Comparison of ENCODE assay signal across 28 cellular contexts in genomic region chr12:27467641-27468040, GRCh38. TPM values are rescaled to one million over a fixed set of nuclear protein-coding genes. Genes with fewer than 3 reads are reported as not detected.
DNase-seq lines count a peak whose midpoint lies in the region; ATAC-seq lines count a peak whose summit lies in the region.
"Had no signal": no experiment of that assay in that cellular context is flagged by ENCODE, and none has a peak within 500 bp of the region (broad histone marks: within the 10 kb centered on the region; RNA-seq: fewer than 3 reads in every experiment).

No MANE protein-coding gene starts in this region.

- H3K27ac Mint-ChIP-seq in activated CD4-positive, alpha-beta T cell treated with anti-CD3 and anti-CD28 coated beads, Interleukin-2, amount 10 ng/mL, durations not matched to agents 24 days and 14 days = no peak overlapping the region
- H3K27ac Mint-ChIP-seq in activated CD4-positive, alpha-beta T cell treated with anti-CD3 and anti-CD28 coated beads, Interleukin-2, amount 10 ng/mL, durations not matched to agents 7 days and 5 days = no peak overlapping the region
- no peak overlapping the region for H3K27ac Mint-ChIP-seq in activated CD8-positive, alpha-beta T cell treated with anti-CD3 and anti-CD28 coated beads, Interleukin-2, amount 10 ng/mL, durations not matched to agents 7 days and 5 days
- H3K27ac Mint-ChIP-seq: activated naive CD4-positive, alpha-beta T cell treated with anti-CD3 and anti-CD28 coated beads for 36 hours; activated T-helper 1 cell treated with anti-CD3 and anti-CD28 coated beads, Interleukin-12 subunit alpha, Interleukin-12 subunit beta, Interleukin-2, Interleukin-4 antibody, amounts not matched to agents 30 ng/mL and 10 ng/mL and 1 ng/mL, durations not matched to agents 14 hours and 24 hours and 36 hours; CD4-positive, alpha-beta memory T cell had no signal

- peak; percentile 60 for ATAC-seq in GM21786 (IDR thresholded peaks at IDR 0.05; ENCODE audit: unreplicated experiment)
- ATAC-seq in HG03469 (IDR thresholded peaks at IDR 0.05; ENCODE audit: unreplicated experiment) = peak; percentile 61
- no peak for ATAC-seq in GM21526 (IDR thresholded peaks at IDR 0.05; ENCODE audit: low FRiP score, unreplicated experiment)
- ATAC-seq in activated CD8-positive, alpha-beta T cell treated with anti-CD3 and anti-CD28 coated beads, Interleukin-2, amount 10 ng/mL, durations not matched to agents 7 days and 5 days = no peak
- ATAC-seq: HepG2, left lobe of liver, psoas muscle had no signal

- CTCF ChIA-PET in activated CD4-positive, alpha-beta T cell treated with anti-CD3 and anti-CD28 coated beads, Interleukin-2, amount 10 ng/mL, durations not matched to agents 7 days and 5 days (lab: Charles Lee) = no interaction called here
- CTCF ChIA-PET in activated CD8-positive, alpha-beta T cell treated with anti-CD3 and anti-CD28 coated beads, Interleukin-2, amount 10 ng/mL, durations not matched to agents 7 days and 5 days (lab: Charles Lee) = interaction anchor here (0.8 kb wide), 1 partner anchor 30 kb away, joined by 3 read pairs; no protein-coding TSS in a partner anchor

- POLR2A ChIA-PET in activated CD4-positive, alpha-beta T cell treated with anti-CD3 and anti-CD28 coated beads, Interleukin-2, amount 10 ng/mL, durations not matched to agents 7 days and 5 days (lab: Charles Lee) = no interaction called here
- POLR2A ChIA-PET in activated CD8-positive, alpha-beta T cell treated with anti-CD3 and anti-CD28 coated beads, Interleukin-2, amount 10 ng/mL, durations not matched to agents 7 days and 5 days (lab: Charles Lee) = no interaction called here

- intact Hi-C loops in activated CD4-positive, alpha-beta T cell treated with anti-CD3 and anti-CD28 coated beads, Interleukin-2, amount 10 ng/mL, durations not matched to agents 24 days and 14 days (cut with micrococcal nuclease) = no loop called here

- peaks cover 10% of the 10 kb centered on the region for H3K9me3 Mint-ChIP-seq in activated CD4-positive, alpha-beta T cell treated with anti-CD3 and anti-CD28 coated beads, Interleukin-2, amount 10 ng/mL, durations not matched to agents 24 days and 14 days
- H3K9me3 Mint-ChIP-seq in activated CD4-positive, alpha-beta T cell treated with anti-CD3 and anti-CD28 coated beads, Interleukin-2, amount 10 ng/mL, durations not matched to agents 7 days and 5 days = peaks cover 4% of the 10 kb centered on the region
- peaks cover 10% of the 10 kb centered on the region for H3K9me3 Mint-ChIP-seq in activated CD8-positive, alpha-beta T cell treated with anti-CD3 and anti-CD28 coated beads, Interleukin-2, amount 10 ng/mL, durations not matched to agents 7 days and 5 days (ENCODE audit: insufficient read depth)
- H3K9me3 Mint-ChIP-seq: activated naive CD4-positive, alpha-beta T cell treated with anti-CD3 and anti-CD28 coated beads for 36 hours; CD4-positive, alpha-beta memory T cell had no signal

- peaks cover 51% of the 10 kb centered on the region for H3K4me1 Mint-ChIP-seq in activated CD4-positive, alpha-beta T cell treated with anti-CD3 and anti-CD28 coated beads, Interleukin-2, amount 10 ng/mL, durations not matched to agents 24 days and 14 days
- H3K4me1 Mint-ChIP-seq in activated CD4-positive, alpha-beta T cell treated with anti-CD3 and anti-CD28 coated beads, Interleukin-2, amount 10 ng/mL, durations not matched to agents 7 days and 5 days = peaks cover 51% of the 10 kb centered on the region
- H3K4me1 Mint-ChIP-seq in activated CD8-positive, alpha-beta T cell treated with anti-CD3 and anti-CD28 coated beads, Interleukin-2, amount 10 ng/mL, durations not matched to agents 7 days and 5 days (ENCODE audit: low read depth) = peaks cover 78% of the 10 kb centered on the region

- no peak overlapping the region for H3K4me3 Mint-ChIP-seq in activated CD4-positive, alpha-beta T cell treated with anti-CD3 and anti-CD28 coated beads, Interleukin-2, amount 10 ng/mL, durations not matched to agents 24 days and 14 days
- no peak overlapping the region for H3K4me3 Mint-ChIP-seq in activated CD4-positive, alpha-beta T cell treated with anti-CD3 and anti-CD28 coated beads, Interleukin-2, amount 10 ng/mL, durations not matched to agents 7 days and 5 days
- no peak overlapping the region for H3K4me3 Mint-ChIP-seq in activated CD8-positive, alpha-beta T cell treated with anti-CD3 and anti-CD28 coated beads, Interleukin-2, amount 10 ng/mL, durations not matched to agents 7 days and 5 days
- H3K4me3 Mint-ChIP-seq: activated naive CD4-positive, alpha-beta T cell treated with anti-CD3 and anti-CD28 coated beads for 36 hours; activated T-helper 1 cell treated with anti-CD3 and anti-CD28 coated beads, Interleukin-12 subunit alpha, Interleukin-12 subunit beta, Interleukin-2, Interleukin-4 antibody, amounts not matched to agents 30 ng/mL and 10 ng/mL and 1 ng/mL, durations not matched to agents 14 hours and 24 hours and 36 hours; CD4-positive, alpha-beta memory T cell had no signal

- peaks cover 10% of the 10 kb centered on the region for H3K36me3 Mint-ChIP-seq in activated CD4-positive, alpha-beta T cell treated with anti-CD3 and anti-CD28 coated beads, Interleukin-2, amount 10 ng/mL, durations not matched to agents 24 days and 14 days (ENCODE audit: low read depth)
- H3K36me3 Mint-ChIP-seq in activated CD4-positive, alpha-beta T cell treated with anti-CD3 and anti-CD28 coated beads, Interleukin-2, amount 10 ng/mL, durations not matched to agents 7 days and 5 days (ENCODE audit: low read depth) = peaks cover 2% of the 10 kb centered on the region
- H3K36me3 Mint-ChIP-seq in activated CD8-positive, alpha-beta T cell treated with anti-CD3 and anti-CD28 coated beads, Interleukin-2, amount 10 ng/mL, durations not matched to agents 7 days and 5 days (ENCODE audit: low read depth) = peaks cover 36% of the 10 kb centered on the region
- H3K36me3 Mint-ChIP-seq: CD4-positive, alpha-beta memory T cell had no signal

- DNase-seq in activated CD4-positive, alpha-beta T cell treated with anti-CD3 and anti-CD28 coated beads, Interleukin-2, amount 10 ng/mL, durations not matched to agents 24 days and 14 days = peak; percentile 35
- DNase-seq in activated CD4-positive, alpha-beta T cell treated with anti-CD3 and anti-CD28 coated beads, Interleukin-2, amount 10 ng/mL, durations not matched to agents 7 days and 5 days = no peak
- DNase-seq in renal cortical epithelial cell (ENCODE audit: low read depth) (peak; percentile 11), NCI-H748 treated with DMSO at 0.1 percent for 48 hours (lab: John Stamatoyannopoulos, UW) (no peak)
- DNase-seq in activated CD8-positive, alpha-beta T cell treated with anti-CD3 and anti-CD28 coated beads, Interleukin-2, amount 10 ng/mL, durations not matched to agents 7 days and 5 days = no peak
- DNase-seq: activated CD4-positive, alpha-beta T cell treated with anti-CD3 and anti-CD28 coated beads, Interleukin-2, amount 50 U/mL, for 1 hour; activated naive CD4-positive, alpha-beta T cell treated with anti-CD3 and anti-CD28 coated beads for 36 hours; CD4-positive, alpha-beta memory T cell; Karpas-422; NCI-H1092; NCI-H187; NCI-H526; nucleus accumbens; psoas muscle; stimulated activated CD4-positive, alpha-beta T cell treated with anti-CD3 and anti-CD28 coated beads, Interleukin-15, amount 100 ng/mL, for 24 hours; stimulated activated naive CD4-positive, alpha-beta T cell treated with Interleukin-2 at 50 U/mL for 16 hours; SW 1271; T-helper 9 cell had no signal

- no peaks in the 10 kb centered on the region for H3K27me3 Mint-ChIP-seq in activated CD4-positive, alpha-beta T cell treated with anti-CD3 and anti-CD28 coated beads, Interleukin-2, amount 10 ng/mL, durations not matched to agents 24 days and 14 days
- no peaks in the 10 kb centered on the region for H3K27me3 Mint-ChIP-seq in activated CD4-positive, alpha-beta T cell treated with anti-CD3 and anti-CD28 coated beads, Interleukin-2, amount 10 ng/mL, durations not matched to agents 7 days and 5 days
- no peaks in the 10 kb centered on the region for H3K27me3 Mint-ChIP-seq in activated CD8-positive, alpha-beta T cell treated with anti-CD3 and anti-CD28 coated beads, Interleukin-2, amount 10 ng/mL, durations not matched to agents 7 days and 5 days (ENCODE audit: low read depth)

RNA-seq across cellular contexts. Expression of gene SMCO2, which starts 21.1 kb away (rescaled TPM):
- total RNA-seq in activated CD4-positive, alpha-beta T cell treated with anti-CD3 and anti-CD28 coated beads, Interleukin-2, amount 10 ng/mL, durations not matched to agents 24 days and 14 days = 1.1 and 1.4 TPM in 2 replicates
- under 1 TPM; 0.22 to 0.46 TPM for total RNA-seq in activated CD4-positive, alpha-beta T cell treated with anti-CD3 and anti-CD28 coated beads, Interleukin-2, amount 10 ng/mL, durations not matched to agents 7 days and 5 days
- not detected in 2 replicates for total RNA-seq in renal cortical epithelial cell
- total RNA-seq in activated CD8-positive, alpha-beta T cell treated with anti-CD3 and anti-CD28 coated beads, Interleukin-2, amount 10 ng/mL, durations not matched to agents 7 days and 5 days = under 1 TPM in 1 of 2 experiments, not detected in 1; 0.61 TPM
- total RNA-seq: A172; CD4-positive, alpha-beta memory T cell; chondrocyte; H4; HepG2; left lobe of liver; mesenteric fat pad; psoas muscle had no signal

RNA-seq across cellular contexts. Expression of gene PPFIBP1, which starts 56.4 kb away (rescaled TPM):
- 29.0 and 32.0 TPM in 2 replicates for total RNA-seq in activated CD4-positive, alpha-beta T cell treated with anti-CD3 and anti-CD28 coated beads, Interleukin-2, amount 10 ng/mL, durations not matched to agents 24 days and 14 days
- total RNA-seq in activated CD4-positive, alpha-beta T cell treated with anti-CD3 and anti-CD28 coated beads, Interleukin-2, amount 10 ng/mL, durations not matched to agents 7 days and 5 days = 1 to 10 TPM; 7.7 to 8.6 TPM
- 110 and 281 TPM in 2 replicates for total RNA-seq in renal cortical epithelial cell
- total RNA-seq in activated CD8-positive, alpha-beta T cell treated with anti-CD3 and anti-CD28 coated beads, Interleukin-2, amount 10 ng/mL, durations not matched to agents 7 days and 5 days = 10 to 100 TPM; 17.5 TPM

Comparison
In these comparisons a context has a peak if more than half of its experiments do, and no peak if none do; other contexts are left out.
1. DNase-seq: peak in activated CD4-positive, alpha-beta T cell treated with anti-CD3 and anti-CD28 coated beads, Interleukin-2, amount 10 ng/mL, durations not matched to agents 24 days and 14 days (single experiment) and renal cortical epithelial cell (single experiment); none in activated CD4-positive, alpha-beta T cell treated with anti-CD3 and anti-CD28 coated beads, Interleukin-2, amount 10 ng/mL, durations not matched to agents 7 days and 5 days (single experiment), NCI-H748 treated with DMSO at 0.1 percent for 48 hours (single experiment) and activated CD8-positive, alpha-beta T cell treated with anti-CD3 and anti-CD28 coated beads, Interleukin-2, amount 10 ng/mL, durations not matched to agents 7 days and 5 days (single experiment).
2. ATAC-seq: peak in GM21786 (single experiment) and HG03469 (single experiment); none in GM21526 (single experiment) and activated CD8-positive, alpha-beta T cell treated with anti-CD3 and anti-CD28 coated beads, Interleukin-2, amount 10 ng/mL, durations not matched to agents 7 days and 5 days (single experiment).